In genomic region chr2:233091595-233092375, GRCh38 we compare ENCODE assay signal across 21 cellular contexts. TPM values are rescaled to one million over a fixed set of nuclear protein-coding genes. Genes with fewer than 3 reads are reported as not detected.
A peak's percentile ranks its signal among the peaks of the same experiment; 100 is the strongest.
DNase-seq lines count a peak whose midpoint lies in the region; ATAC-seq and TF ChIP-seq lines count a peak whose summit lies in the region.
"Had no signal": no experiment of that assay in that cellular context is flagged by ENCODE, and none has a peak within 500 bp of the region (broad histone marks: within the 10 kb centered on the region; RNA-seq: fewer than 3 reads in every experiment).

No MANE protein-coding gene starts in this region.

- H3K4me3 Mint-ChIP-seq in CD14-positive monocyte = peak overlapping the region in 1 of 2 donors; percentile 27
- H3K4me3 Mint-ChIP-seq in activated T-helper 17 cell treated with anti-CD3 and anti-CD28 coated beads, Interleukin-2, amount 50 U/mL, for 72 hours = no peak overlapping the region
- H3K4me3 Mint-ChIP-seq in naive thymus-derived CD8-positive, alpha-beta T cell = peak overlapping the region in 2 of 10 donors; percentile 4 to 71
- H3K4me3 Mint-ChIP-seq: H9 had no signal

- peak overlapping the region; percentile 90 to 98 (median 97) for H3K27ac Mint-ChIP-seq in CD14-positive monocyte
- peak overlapping the region; percentile 74 for H3K27ac Mint-ChIP-seq in activated T-helper 17 cell treated with anti-CD3 and anti-CD28 coated beads, Interleukin-2, amount 50 U/mL, for 72 hours
- H3K27ac Mint-ChIP-seq in naive thymus-derived CD8-positive, alpha-beta T cell = peak overlapping the region in 7 of 10 donors; percentile 43 to 93 (median 73)
- H3K27ac Mint-ChIP-seq: H9 had no signal

- peaks cover 68% of the 10 kb centered on the region for H3K4me1 Mint-ChIP-seq in CD14-positive monocyte
- peaks cover 37% of the 10 kb centered on the region for H3K4me1 Mint-ChIP-seq in activated T-helper 17 cell treated with anti-CD3 and anti-CD28 coated beads, Interleukin-2, amount 50 U/mL, for 72 hours
- peaks cover 34 to 81% (median 67%) of the 10 kb centered on the region in 4 donors for H3K4me1 Mint-ChIP-seq in naive thymus-derived CD8-positive, alpha-beta T cell

- peaks cover 0 to under 1% (median 0%) of the 10 kb centered on the region in 3 donors for H3K27me3 Mint-ChIP-seq in CD14-positive monocyte (ENCODE audit: low read depth in 3 of 3)
- H3K27me3 Mint-ChIP-seq in activated T-helper 17 cell treated with anti-CD3 and anti-CD28 coated beads, Interleukin-2, amount 50 U/mL, for 72 hours = no peaks in the 10 kb centered on the region
- H3K27me3 Mint-ChIP-seq in naive thymus-derived CD8-positive, alpha-beta T cell = no peaks in the 10 kb centered on the region

- ATAC-seq in activated T-helper 17 cell treated with anti-CD3 and anti-CD28 coated beads, Interleukin-2, amount 50 U/mL, for 72 hours (replicated peaks) = no peak
- no peak for ATAC-seq in naive thymus-derived CD8-positive, alpha-beta T cell
- no peak for ATAC-seq in HG03460 (IDR thresholded peaks at IDR 0.05; ENCODE audit: unreplicated experiment)

- no peaks in the 10 kb centered on the region for H3K9me3 Mint-ChIP-seq in CD14-positive monocyte
- no peaks in the 10 kb centered on the region for H3K9me3 Mint-ChIP-seq in activated T-helper 17 cell treated with anti-CD3 and anti-CD28 coated beads, Interleukin-2, amount 50 U/mL, for 72 hours
- no peaks in the 10 kb centered on the region for H3K9me3 Mint-ChIP-seq in naive thymus-derived CD8-positive, alpha-beta T cell
- H3K9me3 Mint-ChIP-seq: H9 had no signal

- DNase-seq in CD14-positive monocyte (ENCODE audit: low spot score) = no peak
- DNase-seq in HUDEP-2 (lab: John Stamatoyannopoulos, UW; ENCODE audit: unreplicated experiment in 76 of 76) = peak in 75 of 76 experiments; percentile 62 to 97 (median 85)
- no peak for DNase-seq in naive thymus-derived CD8-positive, alpha-beta T cell
- no peak for DNase-seq in RKO (ENCODE audit: low spot score)
- no peak for DNase-seq in SIG-M5 treated with dmso at 0.1 percent for 504 hours (lab: John Stamatoyannopoulos, UW; ENCODE audit: unreplicated experiment)
- no peak for DNase-seq in activated gamma-delta T cell treated with Interleukin-2 at 50 U/mL for 16 hours
- DNase-seq: activated naive CD4-positive, alpha-beta T cell treated with Interleukin-2 at 50 U/mL for 16 hours; dermis blood vessel endothelial cell; DMS 273 treated with DMSO at 0.1 percent for 48 hours; glutamatergic neuron; H9; NCI-H1694 treated with DMSO at 0.1 percent for 48 hours; NCI-H446; WERI-Rb-1 had no signal

- intact Hi-C loops in CD14-positive monocyte (cut with micrococcal nuclease) = loop anchor here in 1 of 2 donors (10.0 kb wide), 1 partner anchor 153 kb away; no protein-coding TSS in a partner anchor

- H3K36me3 Mint-ChIP-seq in CD14-positive monocyte = peaks cover 52 to 74% of the 10 kb centered on the region in 2 donors
- H3K36me3 Mint-ChIP-seq in activated T-helper 17 cell treated with anti-CD3 and anti-CD28 coated beads, Interleukin-2, amount 50 U/mL, for 72 hours (ENCODE audit: low read depth) = peaks cover 70% of the 10 kb centered on the region
- peaks cover 5 to 67% (median 22%) of the 10 kb centered on the region in 3 donors for H3K36me3 Mint-ChIP-seq in naive thymus-derived CD8-positive, alpha-beta T cell

- POLR2A ChIA-PET in naive thymus-derived CD8-positive, alpha-beta T cell (lab: Charles Lee) = interaction anchor here (1.0 to 1.4 kb wide), 2 partner anchors 9 to 31 kb away, joined by 3 read pairs; partner anchors contain the start of gene INPP5D

- TF ChIP-seq CTCF in CD14-positive monocyte (IDR thresholded peaks at IDR 0.05) = no peak

RNA-seq across cellular contexts. Expression of gene INPP5D, which starts 31.6 kb away (rescaled TPM):
- polyA plus RNA-seq in CD14-positive monocyte = 10 to 100 TPM; 30.6 to 54.8 TPM
- 10 to 100 TPM; 81.6 to 89.8 TPM for total RNA-seq in activated T-helper 17 cell treated with anti-CD3 and anti-CD28 coated beads, Interleukin-2, amount 50 U/mL, for 72 hours
- total RNA-seq in naive thymus-derived CD8-positive, alpha-beta T cell = 100 to 1,000 TPM; 123 to 124 TPM
- 10 to 100 TPM; 36.4 to 88.3 (median 44.7) TPM for polyA plus RNA-seq in naive thymus-derived CD8-positive, alpha-beta T cell
- polyA plus RNA-seq: neural cell had no signal

RNA-seq across cellular contexts. Expression of gene NEU2, which starts 59.3 kb away (rescaled TPM):
- polyA plus RNA-seq in CD14-positive monocyte = not detected
- total RNA-seq in activated T-helper 17 cell treated with anti-CD3 and anti-CD28 coated beads, Interleukin-2, amount 50 U/mL, for 72 hours = not detected
- not detected for total RNA-seq in naive thymus-derived CD8-positive, alpha-beta T cell
- polyA plus RNA-seq in naive thymus-derived CD8-positive, alpha-beta T cell = not detected
- total RNA-seq: dermis blood vessel endothelial cell, esophagus muscularis mucosa, H9, lung microvascular endothelial cell, right atrium auricular region, SK-MEL-5 had no signal
- polyA plus RNA-seq: neural cell had no signal

Comparison
In these comparisons a context has a peak if more than half of its experiments do, and no peak if none do; other contexts are left out.
1. DNase-seq: peak in HUDEP-2 (75 of 76); none in CD14-positive monocyte (single experiment), naive thymus-derived CD8-positive, alpha-beta T cell (0 of 10), RKO (single experiment), SIG-M5 treated with dmso at 0.1 percent for 504 hours (single experiment) and activated gamma-delta T cell treated with Interleukin-2 at 50 U/mL for 16 hours (single experiment).
2. Peak in every context shown above with its lines, with median percentiles within 50 percentile points of each other: H3K27ac Mint-ChIP-seq.